8 cellular contexts compared by ENCODE assay signal in the genomic region with DNA sequence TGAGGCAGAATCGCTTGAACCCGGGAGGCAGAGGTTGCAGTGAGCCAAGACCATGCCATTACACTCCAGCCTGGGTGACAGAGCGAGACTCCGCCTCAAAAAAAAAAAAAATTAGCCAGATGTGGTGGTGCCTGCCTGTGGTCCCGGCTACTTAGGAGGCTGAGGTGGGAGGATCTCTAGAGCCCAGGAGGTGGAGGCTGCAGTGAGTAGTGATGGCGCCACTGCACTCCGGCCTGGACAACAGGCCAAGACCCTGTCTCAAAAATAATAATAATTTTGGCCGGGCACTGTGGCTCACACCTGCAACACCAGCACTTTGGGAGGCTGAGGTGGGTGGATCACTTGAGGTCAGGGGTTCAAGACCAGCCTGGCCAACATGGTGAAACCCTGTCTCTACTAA. TPM values are rescaled to one million over a fixed set of nuclear protein-coding genes. Genes with fewer than 3 reads are reported as not detected.
A peak's percentile ranks its signal among the peaks of the same experiment; 100 is the strongest.
DNase-seq lines count a peak whose midpoint lies in the region; ATAC-seq, FAIRE-seq and TF ChIP-seq lines count a peak whose summit lies in the region.
"Not testable (repeated sequence)": the region's sequence is repeated elsewhere in the genome, so short reads cannot be mapped to it uniquely, and the experiment has no call there.

No MANE protein-coding gene starts in this region.

- TF ChIP-seq CTCF in HL-60 (IDR thresholded peaks at IDR 0.05; ENCODE audit: insufficient read depth, low read length); K562 (IDR thresholded peaks at IDR 0.05 in 2 of 3, conservative IDR thresholded peaks at IDR 0.05 in 1 of 3; ENCODE audit: insufficient read depth in 2 of 3, low read depth in 1 of 3, low read length in 3 of 3); HepG2 (CRISPR knock-in tag; IDR thresholded peaks at IDR 0.05): not testable (repeated sequence)

- not testable (repeated sequence) for H3K9me1 ChIP-seq in K562 (ENCODE audit: control insufficient read depth, insufficient read depth, low read length)

- in situ Hi-C loops in K562 (cut with MboI); HepG2 (cut with HindIII; ENCODE audit: extremely low pct_ligation_motif_present, low pct_unique_long_range_greater_than_20kb): not testable (repeated sequence)

- intact Hi-C loops in K562 (cut with micrococcal nuclease); dendritic cell treated with granulocyte-macrophage colony-stimulating factor and Interleukin-4, amounts not matched to agents 40 ng/mL and 50 ng/mL, for 4 days (cut with micrococcal nuclease); HepG2 (cut with micrococcal nuclease; ENCODE audit: unreplicated experiment): not testable (repeated sequence)

- not testable (repeated sequence) for DNase-seq in HL-60 (ENCODE audit: low read depth in 1 of 2, low spot score in 1 of 2); T-helper 17 cell; activated CD4-positive, alpha-beta T cell treated with anti-CD3 and anti-CD28 coated beads, Interleukin-2, amount 10 ng/mL, durations not matched to agents 7 days and 5 days; K562 (ENCODE audit: extremely low read depth in 1 of 4, low spot score in 3 of 4); HepG2 (ENCODE audit: low spot score)

- not testable (repeated sequence) for H3K9ac ChIP-seq in BLaER1; K562 (ENCODE audit: insufficient read depth in 1 of 2, low read depth in 2 of 2, low read length in 2 of 2); HepG2 (ENCODE audit: insufficient read depth, low read depth, low read length)
- peak overlapping the region in 2 of 11 experiments; percentile 34 to 80; a peak in 1 of 22 replicates for H3K9ac ChIP-seq in BLaER1 treated with 17β-estradiol and CSF1 and Interleukin-3, amounts not matched to agents 10 nM and 100 nM

- not testable (repeated sequence) for TF ChIP-seq RAD21 in K562 (CRISPR knock-in tag; conservative IDR thresholded peaks at IDR 0.05 in 1 of 2, IDR thresholded peaks at IDR 0.05 in 1 of 2); HepG2 (CRISPR knock-in tag; IDR thresholded peaks at IDR 0.05)

- not testable (repeated sequence) for TF ChIP-seq POLR2A in K562 (conservative IDR thresholded peaks at IDR 0.05); HepG2 (IDR thresholded peaks at IDR 0.05; ENCODE audit: insufficient read depth in 1 of 2, low read depth in 2 of 2, low read length in 2 of 2)

- H3K36me3 ChIP-seq in BLaER1; BLaER1 treated with 17β-estradiol and CSF1 and Interleukin-3, amounts not matched to agents 10 nM and 100 nM; K562 (ENCODE audit: control insufficient read depth, insufficient read depth, low read length); HepG2 (replicated peaks in 1 of 2; ENCODE audit: control insufficient read depth in 1 of 2, insufficient read depth in 2 of 2, low read length in 2 of 2): not testable (repeated sequence)

- H3K27me3 Mint-ChIP-seq in T-helper 17 cell; activated CD4-positive, alpha-beta T cell treated with anti-CD3 and anti-CD28 coated beads, Interleukin-2, amount 10 ng/mL, durations not matched to agents 7 days and 5 days: not testable (repeated sequence)
- H3K27me3 Mint-ChIP-seq in dendritic cell treated with granulocyte-macrophage colony-stimulating factor and Interleukin-4, amounts not matched to agents 40 ng/mL and 50 ng/mL, for 4 days = peaks cover 10% of the 10 kb centered on the region

- POLR2A ChIA-PET in activated CD4-positive, alpha-beta T cell treated with anti-CD3 and anti-CD28 coated beads, Interleukin-2, amount 10 ng/mL, durations not matched to agents 7 days and 5 days (lab: Charles Lee); HepG2 (lab: Yijun Ruan, JAX): not testable (repeated sequence)
- POLR2A ChIA-PET in K562 (lab: Yijun Ruan, JAX) = interaction anchor here (0.6 to 1.0 kb wide), 3 partner anchors 10 to 251 kb away, joined by 3 to 4 read pairs (median 4); no protein-coding TSS in a partner anchor

- peak overlapping the region; percentile 99 for H3K4me2 ChIP-seq in BLaER1
- H3K4me2 ChIP-seq in BLaER1 treated with 17β-estradiol and CSF1 and Interleukin-3, amounts not matched to agents 10 nM and 100 nM = peak overlapping the region; percentile 84 to 100 (median 95); a peak in 20 of 22 replicates
- H3K4me2 ChIP-seq in K562 (ENCODE audit: insufficient read depth, low read length); HepG2 (ENCODE audit: low read depth, low read length): not testable (repeated sequence)

- H3K4me1 Mint-ChIP-seq in T-helper 17 cell = peaks cover 17% of the 10 kb centered on the region
- peaks cover 43% of the 10 kb centered on the region for H3K4me1 Mint-ChIP-seq in activated CD4-positive, alpha-beta T cell treated with anti-CD3 and anti-CD28 coated beads, Interleukin-2, amount 10 ng/mL, durations not matched to agents 7 days and 5 days
- H3K4me1 Mint-ChIP-seq in dendritic cell treated with granulocyte-macrophage colony-stimulating factor and Interleukin-4, amounts not matched to agents 40 ng/mL and 50 ng/mL, for 4 days (ENCODE audit: low read depth) = peaks cover 49% of the 10 kb centered on the region

- not testable (repeated sequence) for H3K27me3 ChIP-seq in BLaER1; BLaER1 treated with 17β-estradiol and CSF1 and Interleukin-3, amounts not matched to agents 10 nM and 100 nM; HL-60 (ENCODE audit: insufficient read depth, poor library complexity, severe bottlenecking); K562 (ENCODE audit: control insufficient read depth in 2 of 2, insufficient read depth in 2 of 2, low read length in 2 of 2); HepG2 (ENCODE audit: control insufficient read depth in 1 of 2, insufficient read depth in 2 of 2, low read length in 2 of 2)

- not testable (repeated sequence) for ATAC-seq in T-helper 17 cell, K562, HepG2

- 87% methylated on average over 8 of the region's 8 CpGs for WGBS in K562 (ENCODE audit: insufficient coverage, low coverage, missing lambda C conversion rate)
- 87% methylated on average over 8 of the region's 8 CpGs for WGBS in HepG2 (ENCODE audit: low lambda C conversion rate)

- peaks cover 85% of the 10 kb centered on the region for H3K4me1 ChIP-seq in BLaER1
- peaks cover 46 to 80% (median 67%) of the 10 kb centered on the region in 10 experiments for H3K4me1 ChIP-seq in BLaER1 treated with 17β-estradiol and CSF1 and Interleukin-3, amounts not matched to agents 10 nM and 100 nM
- peaks cover 14 to 68% of the 10 kb centered on the region in 2 experiments for H3K4me1 ChIP-seq in K562 (replicated peaks in 1 of 2; ENCODE audit: control insufficient read depth in 2 of 2, insufficient read depth in 2 of 2, low read length in 2 of 2)
- peaks cover 75% of the 10 kb centered on the region for H3K4me1 ChIP-seq in HepG2 (ENCODE audit: insufficient read depth, low read length)

- H2AFZ ChIP-seq in K562 (ENCODE audit: low read depth, low read length); HepG2 (ENCODE audit: low read length): not testable (repeated sequence)

- not testable (repeated sequence) for BruUV-seq in K562 (replicated peaks; lab: Mats Ljungman, UMichigan); HepG2 (replicated peaks; lab: Mats Ljungman, UMichigan)

- H3K4me3 ChIP-seq in BLaER1; BLaER1 treated with 17β-estradiol and CSF1 and Interleukin-3, amounts not matched to agents 10 nM and 100 nM; HL-60 (replicated peaks; ENCODE audit: insufficient read depth, low read length); K562; HepG2 (replicated peaks in 1 of 3; ENCODE audit: insufficient read depth in 1 of 3, low read depth in 2 of 3, low read length in 3 of 3): not testable (repeated sequence)

- CTCF ChIA-PET in activated CD4-positive, alpha-beta T cell treated with anti-CD3 and anti-CD28 coated beads, Interleukin-2, amount 10 ng/mL, durations not matched to agents 7 days and 5 days (lab: Charles Lee) = interaction anchor here (1.0 kb wide), 1 partner anchor 11 kb away, joined by 3 read pairs; no protein-coding TSS in a partner anchor
- CTCF ChIA-PET in K562 (lab: Yijun Ruan, JAX; ENCODE audit: low intra/inter-chr PET ratio) = interaction anchor here (0.6 to 1.2 kb wide), 2 partner anchors 40 to 263 kb away, joined by 3 read pairs; no protein-coding TSS in a partner anchor
- CTCF ChIA-PET in HepG2 (lab: Yijun Ruan, JAX; ENCODE audit: low intra/inter-chr PET ratio, low total read pairs) = not testable (repeated sequence)

- H3K9me3 ChIP-seq in BLaER1; BLaER1 treated with 17β-estradiol and CSF1 and Interleukin-3, amounts not matched to agents 10 nM and 100 nM (replicated peaks in 1 of 11); T-helper 17 cell (ENCODE audit: control insufficient read depth, low read length, poor library complexity, severe bottlenecking); K562 (replicated peaks; ENCODE audit: control insufficient read depth, insufficient read depth, low read depth, low read length); HepG2 (ENCODE audit: low read length): not testable (repeated sequence)

- H4K20me1 ChIP-seq in BLaER1; BLaER1 treated with 17β-estradiol and CSF1 and Interleukin-3, amounts not matched to agents 10 nM and 100 nM; K562 (replicated peaks; ENCODE audit: control insufficient read depth, insufficient read depth, low read length); HepG2 (ENCODE audit: insufficient read depth, low read length): not testable (repeated sequence)

- H3K27ac Mint-ChIP-seq in T-helper 17 cell = peak overlapping the region; percentile 34
- H3K27ac Mint-ChIP-seq in activated CD4-positive, alpha-beta T cell treated with anti-CD3 and anti-CD28 coated beads, Interleukin-2, amount 10 ng/mL, durations not matched to agents 7 days and 5 days = peak overlapping the region; percentile 41
- peak overlapping the region; percentile 44 for H3K27ac Mint-ChIP-seq in dendritic cell treated with granulocyte-macrophage colony-stimulating factor and Interleukin-4, amounts not matched to agents 40 ng/mL and 50 ng/mL, for 4 days

- H3K79me2 ChIP-seq in K562 (ENCODE audit: control insufficient read depth, insufficient read depth, low read length) = peaks cover 20% of the 10 kb centered on the region
- not testable (repeated sequence) for H3K79me2 ChIP-seq in HepG2 (ENCODE audit: insufficient read depth, low read length)

- not testable (repeated sequence) for H3K9me3 Mint-ChIP-seq in activated CD4-positive, alpha-beta T cell treated with anti-CD3 and anti-CD28 coated beads, Interleukin-2, amount 10 ng/mL, durations not matched to agents 7 days and 5 days; dendritic cell treated with granulocyte-macrophage colony-stimulating factor and Interleukin-4, amounts not matched to agents 40 ng/mL and 50 ng/mL, for 4 days

- FAIRE-seq in K562 (lab: Jason Lieb, UNC); HepG2 (lab: Jason Lieb, UNC): not testable (repeated sequence)

- TF ChIP-seq EP300 in K562 (IDR thresholded peaks at IDR 0.05; ENCODE audit: low read length); HepG2 (IDR thresholded peaks at IDR 0.05; ENCODE audit: low read depth in 2 of 2, low read length in 2 of 2); HepG2 (CRISPR knock-in tag; IDR thresholded peaks at IDR 0.05; ENCODE audit: borderline replicate concordance): not testable (repeated sequence)

- not testable (repeated sequence) for H3K36me3 Mint-ChIP-seq in T-helper 17 cell (ENCODE audit: low read depth); activated CD4-positive, alpha-beta T cell treated with anti-CD3 and anti-CD28 coated beads, Interleukin-2, amount 10 ng/mL, durations not matched to agents 7 days and 5 days (ENCODE audit: low read depth); dendritic cell treated with granulocyte-macrophage colony-stimulating factor and Interleukin-4, amounts not matched to agents 40 ng/mL and 50 ng/mL, for 4 days (ENCODE audit: low read depth)

- H3K4me3 Mint-ChIP-seq in T-helper 17 cell; activated CD4-positive, alpha-beta T cell treated with anti-CD3 and anti-CD28 coated beads, Interleukin-2, amount 10 ng/mL, durations not matched to agents 7 days and 5 days; dendritic cell treated with granulocyte-macrophage colony-stimulating factor and Interleukin-4, amounts not matched to agents 40 ng/mL and 50 ng/mL, for 4 days: not testable (repeated sequence)

- H3K27ac ChIP-seq in BLaER1 (peak overlapping the region; percentile 86; the same call in 1 of the 2 replicates), HL-60 (replicated peaks) (peak overlapping the region; percentile 96)
- H3K27ac ChIP-seq in BLaER1 treated with 17β-estradiol and CSF1 and Interleukin-3, amounts not matched to agents 10 nM and 100 nM = peak overlapping the region in 5 of 11 experiments; percentile 76 to 90 (median 84); a peak in 8 of 22 replicates
- H3K27ac ChIP-seq in K562 (ENCODE audit: extremely low read depth, low read depth, low read length); HepG2 (ENCODE audit: extremely low read length, insufficient read depth, low read length): not testable (repeated sequence)

RNA-seq across cellular contexts. Expression of a gene that starts 3.7 kb away (rescaled TPM):
- total RNA-seq in T-helper 17 cell = 100 to 1,000 TPM; 272 to 318 TPM
- 100 to 1,000 TPM; 239 to 303 TPM for total RNA-seq in activated CD4-positive, alpha-beta T cell treated with anti-CD3 and anti-CD28 coated beads, Interleukin-2, amount 10 ng/mL, durations not matched to agents 7 days and 5 days
- 759 and 2,233 TPM in 2 replicates for total RNA-seq in K562 (2011; cell fraction: chromatin; rRNA removed; ENCODE audit: low replicate concordance)
- total RNA-seq in K562 (2011; cell fraction: nucleolus; rRNA removed) = 1,565 and 1,591 TPM in 2 replicates
- 1,027 and 1,219 TPM in 2 replicates for total RNA-seq in K562 (2011; cell fraction: nucleoplasm; rRNA removed)
- 213 and 305 TPM in 2 replicates for total RNA-seq in K562 (2014; rRNA removed)
- total RNA-seq in K562 (2014; rRNA removed; fragmentation: Illumina TruSeq; extraction: Trizol) = 44.5 and 45.2 TPM in 2 replicates
- total RNA-seq in K562 (2015; rRNA removed; fragmentation: Illumina TruSeq; extraction: Trizol) = 97.9 and 113 TPM in 2 replicates
- 354 and 432 TPM in 2 replicates for total RNA-seq in K562 (2021)
- polyA plus RNA-seq in K562 (2011; rRNA removed) = 131 and 170 TPM in 2 replicates
- 143 and 281 TPM in 2 replicates for polyA plus RNA-seq in K562 (2011; cell fraction: cytosol; rRNA removed)
- 1,334 and 2,777 TPM in 2 replicates for polyA plus RNA-seq in K562 (2011; cell fraction: nucleus; rRNA removed)
- 266 and 440 TPM in 2 replicates for polyA plus RNA-seq in K562 (2012)
- polyA plus RNA-seq in K562 (2014; fragmentation: Illumina TruSeq; extraction: Trizol) = 146 and 201 TPM in 2 replicates
- polyA plus RNA-seq in K562 (2014; fragmentation: Nextera tagmentation; extraction: Ambion mirVana) = 1 to 10 TPM; 3.6 to 9.6 TPM
- 319 and 383 TPM in 2 replicates for polyA plus RNA-seq in K562 (2014; rRNA removed)
- polyA minus RNA-seq in K562 (2011; rRNA and poly(A)+ RNA removed) = 56.6 and 97.2 TPM in 2 replicates
- polyA minus RNA-seq in K562 (2011; cell fraction: cytosol; rRNA and poly(A)+ RNA removed) = 155 and 200 TPM in 2 replicates
- polyA minus RNA-seq in K562 (2011; cell fraction: nucleus; rRNA and poly(A)+ RNA removed) = 321 and 450 TPM in 2 replicates
- total RNA-seq in HepG2 (2016; rRNA removed; fragmentation: Illumina TruSeq; extraction: Trizol) = 32.5 and 85.0 TPM in 2 replicates
- total RNA-seq in HepG2 (2016; cell fraction: cytosol; rRNA removed; fragmentation: Illumina TruSeq; extraction: Trizol; ENCODE audit: low read depth) = 42.1 and 42.4 TPM in 2 replicates
- total RNA-seq in HepG2 (2016; cell fraction: insoluble cytoplasmic fraction; rRNA removed; fragmentation: Illumina TruSeq; extraction: Trizol) = 27.7 and 89.8 TPM in 2 replicates
- 37.0 TPM in 2 replicates for total RNA-seq in HepG2 (2016; cell fraction: membrane; rRNA removed; fragmentation: Illumina TruSeq; extraction: Trizol)
- total RNA-seq in HepG2 (2016; cell fraction: nucleus; rRNA removed; fragmentation: Illumina TruSeq; extraction: Trizol) = 117 and 146 TPM in 2 replicates
- 67.9 and 93.5 TPM in 2 replicates for polyA plus RNA-seq in HepG2 (2011; rRNA removed)
- 42.8 and 69.2 TPM in 2 replicates for polyA plus RNA-seq in HepG2 (2011; cell fraction: cytosol; rRNA removed)
- 643 and 860 TPM in 2 replicates for polyA plus RNA-seq in HepG2 (2011; cell fraction: nucleus; rRNA removed)
- 52.4 and 78.3 TPM in 2 replicates for polyA plus RNA-seq in HepG2 (2012)
- polyA plus RNA-seq in HepG2 (2016; cell fraction: cytosol; fragmentation: Illumina TruSeq; extraction: Trizol; ENCODE audit: low read depth) = 12.7 and 13.6 TPM in 2 replicates
- polyA plus RNA-seq in HepG2 (2016; cell fraction: insoluble cytoplasmic fraction; fragmentation: Illumina TruSeq; extraction: Trizol; ENCODE audit: low read depth) = 33.4 and 36.7 TPM in 2 replicates
- 20.6 and 22.7 TPM in 2 replicates for polyA plus RNA-seq in HepG2 (2016; cell fraction: membrane; fragmentation: Illumina TruSeq; extraction: Trizol; ENCODE audit: low read depth)
- 296 and 336 TPM in 2 replicates for polyA plus RNA-seq in HepG2 (2016; cell fraction: nucleus; fragmentation: Illumina TruSeq; extraction: Trizol; ENCODE audit: insufficient read depth, low read depth)
- polyA minus RNA-seq in HepG2 (2011; rRNA and poly(A)+ RNA removed; ENCODE audit: low replicate concordance) = 101 and 184 TPM in 2 replicates
- 44.8 and 52.9 TPM in 2 replicates for polyA minus RNA-seq in HepG2 (2011; cell fraction: cytosol; rRNA and poly(A)+ RNA removed)
- 89.5 and 109 TPM in 2 replicates for polyA minus RNA-seq in HepG2 (2011; cell fraction: nucleus; rRNA and poly(A)+ RNA removed)

RNA-seq across cellular contexts. Expression of a gene that starts 14.8 kb away (rescaled TPM):
- total RNA-seq in T-helper 17 cell = 1 to 10 TPM in 1 of 2 donors, under 1 TPM in 1; 0.42 to 1.3 TPM
- total RNA-seq in activated CD4-positive, alpha-beta T cell treated with anti-CD3 and anti-CD28 coated beads, Interleukin-2, amount 10 ng/mL, durations not matched to agents 7 days and 5 days = 100 to 1,000 TPM; 113 to 119 TPM
- 14.1 and 55.6 TPM in 2 replicates for total RNA-seq in K562 (2011; cell fraction: chromatin; rRNA removed; ENCODE audit: low replicate concordance)
- total RNA-seq in K562 (2011; cell fraction: nucleolus; rRNA removed) = 67.5 and 87.8 TPM in 2 replicates
- 29.4 and 38.8 TPM in 2 replicates for total RNA-seq in K562 (2011; cell fraction: nucleoplasm; rRNA removed)
- 114 and 119 TPM in 2 replicates for total RNA-seq in K562 (2014; rRNA removed)
- total RNA-seq in K562 (2014; rRNA removed; fragmentation: Illumina TruSeq; extraction: Trizol) = 3.4 and 4.4 TPM in 2 replicates
- 14.4 and 17.9 TPM in 2 replicates for total RNA-seq in K562 (2015; rRNA removed; fragmentation: Illumina TruSeq; extraction: Trizol)
- 173 and 178 TPM in 2 replicates for total RNA-seq in K562 (2021)
- 14.2 and 29.4 TPM in 2 replicates for polyA plus RNA-seq in K562 (2011; rRNA removed)
- 48.5 and 101 TPM in 2 replicates for polyA plus RNA-seq in K562 (2011; cell fraction: cytosol; rRNA removed)
- polyA plus RNA-seq in K562 (2011; cell fraction: nucleus; rRNA removed) = 38.4 and 58.3 TPM in 2 replicates
- 68.4 and 200 TPM in 2 replicates for polyA plus RNA-seq in K562 (2012)
- 9.3 and 47.1 TPM in 2 replicates for polyA plus RNA-seq in K562 (2014; fragmentation: Illumina TruSeq; extraction: Trizol)
- 1 to 10 TPM in 1 of 2 experiments, under 1 TPM in 1; 0.92 to 1.6 TPM for polyA plus RNA-seq in K562 (2014; fragmentation: Nextera tagmentation; extraction: Ambion mirVana)
- 53.6 and 65.8 TPM in 2 replicates for polyA plus RNA-seq in K562 (2014; rRNA removed)
- 9.8 and 10.4 TPM in 2 replicates for polyA minus RNA-seq in K562 (2011; rRNA and poly(A)+ RNA removed)
- 102 and 178 TPM in 2 replicates for polyA minus RNA-seq in K562 (2011; cell fraction: cytosol; rRNA and poly(A)+ RNA removed)
- 25.2 and 25.9 TPM in 2 replicates for polyA minus RNA-seq in K562 (2011; cell fraction: nucleus; rRNA and poly(A)+ RNA removed)
- total RNA-seq in HepG2 (2016; rRNA removed; fragmentation: Illumina TruSeq; extraction: Trizol) = 16.5 and 23.1 TPM in 2 replicates
- total RNA-seq in HepG2 (2016; cell fraction: cytosol; rRNA removed; fragmentation: Illumina TruSeq; extraction: Trizol; ENCODE audit: low read depth) = 14.3 and 18.2 TPM in 2 replicates
- 15.0 and 21.7 TPM in 2 replicates for total RNA-seq in HepG2 (2016; cell fraction: insoluble cytoplasmic fraction; rRNA removed; fragmentation: Illumina TruSeq; extraction: Trizol)
- total RNA-seq in HepG2 (2016; cell fraction: membrane; rRNA removed; fragmentation: Illumina TruSeq; extraction: Trizol) = 30.9 and 31.0 TPM in 2 replicates
- total RNA-seq in HepG2 (2016; cell fraction: nucleus; rRNA removed; fragmentation: Illumina TruSeq; extraction: Trizol) = 12.6 and 18.8 TPM in 2 replicates
- 17.9 and 23.8 TPM in 2 replicates for polyA plus RNA-seq in HepG2 (2011; rRNA removed)
- 15.0 and 37.3 TPM in 2 replicates for polyA plus RNA-seq in HepG2 (2011; cell fraction: cytosol; rRNA removed)
- polyA plus RNA-seq in HepG2 (2011; cell fraction: nucleus; rRNA removed) = 29.6 and 46.8 TPM in 2 replicates
- polyA plus RNA-seq in HepG2 (2012) = 13.5 and 17.6 TPM in 2 replicates
- polyA plus RNA-seq in HepG2 (2016; cell fraction: cytosol; fragmentation: Illumina TruSeq; extraction: Trizol; ENCODE audit: low read depth) = 18.5 and 24.2 TPM in 2 replicates
- polyA plus RNA-seq in HepG2 (2016; cell fraction: insoluble cytoplasmic fraction; fragmentation: Illumina TruSeq; extraction: Trizol; ENCODE audit: low read depth) = 22.4 and 29.0 TPM in 2 replicates
- 25.4 and 37.1 TPM in 2 replicates for polyA plus RNA-seq in HepG2 (2016; cell fraction: membrane; fragmentation: Illumina TruSeq; extraction: Trizol; ENCODE audit: low read depth)
- 34.6 and 39.8 TPM in 2 replicates for polyA plus RNA-seq in HepG2 (2016; cell fraction: nucleus; fragmentation: Illumina TruSeq; extraction: Trizol; ENCODE audit: insufficient read depth, low read depth)
- 25.0 and 71.0 TPM in 2 replicates for polyA minus RNA-seq in HepG2 (2011; rRNA and poly(A)+ RNA removed; ENCODE audit: low replicate concordance)
- polyA minus RNA-seq in HepG2 (2011; cell fraction: cytosol; rRNA and poly(A)+ RNA removed) = 28.6 and 52.8 TPM in 2 replicates
- polyA minus RNA-seq in HepG2 (2011; cell fraction: nucleus; rRNA and poly(A)+ RNA removed) = 6.7 and 8.8 TPM in 2 replicates

RNA-seq across cellular contexts. Expression of a gene that starts 23.0 kb away (rescaled TPM):
- total RNA-seq in T-helper 17 cell (100 to 1,000 TPM; 130 to 158 TPM), K562 (2014; rRNA removed) (409 and 555 TPM in 2 replicates), K562 (2014; rRNA removed; fragmentation: Illumina TruSeq; extraction: Trizol) (86.2 and 129 TPM in 2 replicates), K562 (2015; rRNA removed; fragmentation: Illumina TruSeq; extraction: Trizol) (213 and 224 TPM in 2 replicates), K562 (2021) (340 and 359 TPM in 2 replicates), HepG2 (2016; rRNA removed; fragmentation: Illumina TruSeq; extraction: Trizol) (242 and 274 TPM in 2 replicates)
- 100 to 1,000 TPM in 1 of 2 experiments, 10 to 100 TPM in 1; 86.2 to 112 TPM for total RNA-seq in activated CD4-positive, alpha-beta T cell treated with anti-CD3 and anti-CD28 coated beads, Interleukin-2, amount 10 ng/mL, durations not matched to agents 7 days and 5 days
- total RNA-seq in K562 (2011; cell fraction: chromatin; rRNA removed; ENCODE audit: low replicate concordance) = 35.4 and 135 TPM in 2 replicates
- total RNA-seq in K562 (2011; cell fraction: nucleolus; rRNA removed) = 138 and 183 TPM in 2 replicates
- total RNA-seq in K562 (2011; cell fraction: nucleoplasm; rRNA removed) = 82.7 and 89.3 TPM in 2 replicates
- polyA plus RNA-seq in K562 (2011; rRNA removed) (146 and 234 TPM in 2 replicates), K562 (2014; fragmentation: Illumina TruSeq; extraction: Trizol) (94.4 and 200 TPM in 2 replicates), K562 (2014; fragmentation: Nextera tagmentation; extraction: Ambion mirVana) (100 to 1,000 TPM in 1 of 2 experiments, 10 to 100 TPM in 1; 41.7 to 116 TPM), K562 (2014; rRNA removed) (354 and 422 TPM in 2 replicates), HepG2 (2011; rRNA removed) (155 and 210 TPM in 2 replicates)
- polyA plus RNA-seq in K562 (2011; cell fraction: cytosol; rRNA removed) = 130 and 287 TPM in 2 replicates
- 161 and 192 TPM in 2 replicates for polyA plus RNA-seq in K562 (2011; cell fraction: nucleus; rRNA removed)
- polyA plus RNA-seq in K562 (2012) = 290 and 337 TPM in 2 replicates
- polyA minus RNA-seq in K562 (2011; rRNA and poly(A)+ RNA removed) = 17.6 and 29.0 TPM in 2 replicates
- 127 and 142 TPM in 2 replicates for polyA minus RNA-seq in K562 (2011; cell fraction: cytosol; rRNA and poly(A)+ RNA removed)
- 49.9 and 62.3 TPM in 2 replicates for polyA minus RNA-seq in K562 (2011; cell fraction: nucleus; rRNA and poly(A)+ RNA removed)
- total RNA-seq in HepG2 (2016; cell fraction: cytosol; rRNA removed; fragmentation: Illumina TruSeq; extraction: Trizol; ENCODE audit: low read depth) = 163 and 167 TPM in 2 replicates
- 238 and 275 TPM in 2 replicates for total RNA-seq in HepG2 (2016; cell fraction: insoluble cytoplasmic fraction; rRNA removed; fragmentation: Illumina TruSeq; extraction: Trizol)
- 188 and 208 TPM in 2 replicates for total RNA-seq in HepG2 (2016; cell fraction: membrane; rRNA removed; fragmentation: Illumina TruSeq; extraction: Trizol)
- 99.7 and 110 TPM in 2 replicates for total RNA-seq in HepG2 (2016; cell fraction: nucleus; rRNA removed; fragmentation: Illumina TruSeq; extraction: Trizol)
- 94.2 and 153 TPM in 2 replicates for polyA plus RNA-seq in HepG2 (2011; cell fraction: cytosol; rRNA removed)
- polyA plus RNA-seq in HepG2 (2011; cell fraction: nucleus; rRNA removed) = 101 and 126 TPM in 2 replicates
- polyA plus RNA-seq in HepG2 (2012) = 136 and 175 TPM in 2 replicates
- 172 and 184 TPM in 2 replicates for polyA plus RNA-seq in HepG2 (2016; cell fraction: cytosol; fragmentation: Illumina TruSeq; extraction: Trizol; ENCODE audit: low read depth)
- polyA plus RNA-seq in HepG2 (2016; cell fraction: insoluble cytoplasmic fraction; fragmentation: Illumina TruSeq; extraction: Trizol; ENCODE audit: low read depth) = 339 and 349 TPM in 2 replicates
- 196 and 203 TPM in 2 replicates for polyA plus RNA-seq in HepG2 (2016; cell fraction: membrane; fragmentation: Illumina TruSeq; extraction: Trizol; ENCODE audit: low read depth)
- polyA plus RNA-seq in HepG2 (2016; cell fraction: nucleus; fragmentation: Illumina TruSeq; extraction: Trizol; ENCODE audit: insufficient read depth, low read depth) = 192 and 201 TPM in 2 replicates
- 83.2 and 86.7 TPM in 2 replicates for polyA minus RNA-seq in HepG2 (2011; rRNA and poly(A)+ RNA removed; ENCODE audit: low replicate concordance)
- polyA minus RNA-seq in HepG2 (2011; cell fraction: cytosol; rRNA and poly(A)+ RNA removed) = 75.3 and 84.8 TPM in 2 replicates
- 35.7 and 49.8 TPM in 2 replicates for polyA minus RNA-seq in HepG2 (2011; cell fraction: nucleus; rRNA and poly(A)+ RNA removed)
